ENCODE assay signal across 26 cellular contexts in genomic region chr21:41216486-41216885, GRCh38. TPM values are rescaled to one million over a fixed set of nuclear protein-coding genes. Genes with fewer than 3 reads are reported as not detected.
A peak's percentile ranks its signal among the peaks of the same experiment; 100 is the strongest.
DNase-seq lines count a peak whose midpoint lies in the region; ATAC-seq and TF ChIP-seq lines count a peak whose summit lies in the region.
"Had no signal": no experiment of that assay in that cellular context is flagged by ENCODE, and none has a peak within 500 bp of the region (broad histone marks: within the 10 kb centered on the region; RNA-seq: fewer than 3 reads in every experiment).

No MANE protein-coding gene starts in this region.

- H3K36me3 ChIP-seq in IMR-90 (ENCODE audit: control insufficient read depth, insufficient read depth, low read length) (no peaks in the 10 kb centered on the region), suprapubic skin (no peaks in the 10 kb centered on the region)
- H3K36me3 ChIP-seq: adrenal gland, BLaER1, brain microvascular endothelial cell, SJCRH30 had no signal

- H4K20me1 ChIP-seq in IMR-90 (ENCODE audit: insufficient read depth, low read length), result no peaks in the 10 kb centered on the region
- H4K20me1 ChIP-seq: BLaER1 had no signal

- no peak for ATAC-seq in IMR-90 (ENCODE audit: low read depth)
- no peak for ATAC-seq in WTC11
- no peak for ATAC-seq in HG03460 (IDR thresholded peaks at IDR 0.05; ENCODE audit: unreplicated experiment)
- no peak for ATAC-seq in HG03521 (IDR thresholded peaks at IDR 0.05; ENCODE audit: unreplicated experiment)
- ATAC-seq: activated CD4-positive, alpha-beta T cell treated with anti-CD3 and anti-CD28 coated beads for 36 hours; activated CD8-positive, alpha-beta T cell treated with anti-CD3 and anti-CD28 coated beads for 36 hours; stimulated activated memory B cell treated with anti-CD40 and anti-IgM and Interleukin-4, amounts not matched to agents 10 μg/mL and 1 μg/mL and 100 μg/mL, for 72 hours had no signal

- H3K4me1 ChIP-seq in IMR-90 (ENCODE audit: control insufficient read depth, insufficient read depth, low read length) (peaks cover 9% of the 10 kb centered on the region), suprapubic skin (peaks cover 12% of the 10 kb centered on the region)
- H3K4me1 ChIP-seq: adrenal gland, SJCRH30, testis had no signal

- no peak overlapping the region for H3K14ac ChIP-seq in IMR-90 (replicated peaks; ENCODE audit: low read depth, low read length)

- dilution Hi-C loops in IMR-90 (cut with HindIII; ENCODE audit: low sequenced_read_pairs, unreplicated experiment), result no loop called here

- H3K9me3 Mint-ChIP-seq in WTC11, result no peaks in the 10 kb centered on the region
- H3K9me3 Mint-ChIP-seq: activated CD8-positive, alpha-beta T cell treated with anti-CD3 and anti-CD28 coated beads for 36 hours; activated naive CD4-positive, alpha-beta T cell treated with anti-CD3 and anti-CD28 coated beads, Interleukin-2, amount 10 ng/mL, durations not matched to agents 7 days and 5 days; H9; stimulated activated memory B cell treated with anti-CD40 and anti-IgM and Interleukin-4, amounts not matched to agents 10 μg/mL and 1 μg/mL and 100 μg/mL, for 72 hours had no signal

- no peak overlapping the region for H3K4ac ChIP-seq in IMR-90 (ENCODE audit: low read depth, low read length)

- no peaks in the 10 kb centered on the region for H3K9me3 ChIP-seq in IMR-90 (ENCODE audit: control insufficient read depth, insufficient read depth, low read length)
- no peaks in the 10 kb centered on the region for H3K9me3 ChIP-seq in suprapubic skin
- H3K9me3 ChIP-seq: adrenal gland, BLaER1, SJCRH30, testis had no signal

- H2AFZ ChIP-seq in IMR-90 (replicated peaks; ENCODE audit: low read length, poor library complexity), result no peak overlapping the region

- CTCF ChIA-PET in IMR-90 (lab: Yijun Ruan, JAX) (no interaction called here), WTC11 (lab: Charles Lee) (no interaction called here)

- H3K27ac ChIP-seq in IMR-90 (ENCODE audit: insufficient read depth, low read length), result no peak overlapping the region
- H3K27ac ChIP-seq in suprapubic skin, result peak overlapping the region; percentile 29
- H3K27ac ChIP-seq: adrenal gland, BLaER1, brain microvascular endothelial cell, epithelial cell of prostate, SJCRH30, testis had no signal

- 0 out of 2 replicates have a peak, but pooled peaks cover 8% of the 10 kb centered on the region for H3K4me1 Mint-ChIP-seq in WTC11
- H3K4me1 Mint-ChIP-seq: activated CD4-positive, alpha-beta T cell treated with anti-CD3 and anti-CD28 coated beads for 36 hours; activated naive CD4-positive, alpha-beta T cell treated with anti-CD3 and anti-CD28 coated beads, Interleukin-2, amount 10 ng/mL, durations not matched to agents 7 days and 5 days had no signal

- H2BK120ac ChIP-seq in IMR-90 (ENCODE audit: low read depth, low read length), result no peak overlapping the region

- no peak overlapping the region for H4K91ac ChIP-seq in IMR-90 (ENCODE audit: insufficient read depth, low read depth, low read length)

- no peak for TF ChIP-seq CTCF in IMR-90 (conservative IDR thresholded peaks at IDR 0.05; ENCODE audit: low read depth, low read length)
- TF ChIP-seq CTCF in WTC11 (IDR thresholded peaks at IDR 0.05), result no peak
- TF ChIP-seq CTCF in suprapubic skin (IDR thresholded peaks at IDR 0.05), result no peak

- H3K56ac ChIP-seq in IMR-90 (ENCODE audit: extremely low read depth, insufficient read depth, low read length), result no peak overlapping the region

- H4K8ac ChIP-seq in IMR-90 (ENCODE audit: low read depth in 2 of 2, low read length in 2 of 2), result no peak overlapping the region

- H2AK9ac ChIP-seq in IMR-90 (replicated peaks; ENCODE audit: low read depth, low read length, poor library complexity), result no peak overlapping the region

- H3K9ac ChIP-seq in IMR-90 (ENCODE audit: low read depth, low read length), result no peak overlapping the region
- H3K9ac ChIP-seq: BLaER1 had no signal

- no peak for TF ChIP-seq RAD21 in IMR-90 (IDR thresholded peaks at IDR 0.05; ENCODE audit: low read length)

- H3K4me3 ChIP-seq in IMR-90 (ENCODE audit: insufficient read depth, low read depth, low read length) (no peak overlapping the region), suprapubic skin (no peak overlapping the region)
- H3K4me3 ChIP-seq: adrenal gland, BLaER1, SJCRH30, testis had no signal

- no peak overlapping the region for H3K23ac ChIP-seq in IMR-90 (ENCODE audit: low read depth, low read length)

- peaks cover 2% of the 10 kb centered on the region; the same call in 1 of the 2 replicates for H3K9me1 ChIP-seq in IMR-90 (ENCODE audit: insufficient read depth, low read length)

- H2AK5ac ChIP-seq in IMR-90 (ENCODE audit: low read depth, low read length), result no peak overlapping the region

- no peak for DNase-seq in IMR-90
- DNase-seq in WTC11 (ENCODE audit: low spot score), result no peak
- DNase-seq in kidney tubule cell (ENCODE audit: low spot score), result peak; percentile 14
- DNase-seq in suprapubic skin (ENCODE audit: low spot score in 2 of 2), result no peak
- DNase-seq in erythroblast (lab: John Stamatoyannopoulos, UW), result no peak
- DNase-seq: activated CD4-positive, alpha-beta T cell treated with anti-CD3 and anti-CD28 coated beads for 36 hours; activated CD8-positive, alpha-beta T cell treated with anti-CD3 and anti-CD28 coated beads for 36 hours; activated naive CD4-positive, alpha-beta T cell treated with anti-CD3 and anti-CD28 coated beads, Interleukin-2, amount 10 ng/mL, durations not matched to agents 7 days and 5 days; adrenal gland; brain microvascular endothelial cell; DMS153; glutamatergic neuron; H9; NCI-H146; NCI-H2107; NCI-H748 treated with DMSO at 0.1 percent for 48 hours; SJCRH30; SW 1271; T-helper 9 cell; testis had no signal

- no peaks in the 10 kb centered on the region; the same call in 1 of the 2 replicates for H3K36me3 Mint-ChIP-seq in WTC11
- H3K36me3 Mint-ChIP-seq: activated naive CD4-positive, alpha-beta T cell treated with anti-CD3 and anti-CD28 coated beads, Interleukin-2, amount 10 ng/mL, durations not matched to agents 7 days and 5 days had no signal

- H3K4me3 Mint-ChIP-seq in WTC11, result no peak overlapping the region
- H3K4me3 Mint-ChIP-seq: activated CD4-positive, alpha-beta T cell treated with anti-CD3 and anti-CD28 coated beads for 36 hours; activated CD8-positive, alpha-beta T cell treated with anti-CD3 and anti-CD28 coated beads for 36 hours; activated naive CD4-positive, alpha-beta T cell treated with anti-CD3 and anti-CD28 coated beads, Interleukin-2, amount 10 ng/mL, durations not matched to agents 7 days and 5 days; H9; stimulated activated memory B cell treated with anti-CD40 and anti-IgM and Interleukin-4, amounts not matched to agents 10 μg/mL and 1 μg/mL and 100 μg/mL, for 72 hours had no signal

- H3K79me1 ChIP-seq in IMR-90 (ENCODE audit: low read depth in 1 of 2, low read length in 2 of 2), result no peaks in the 10 kb centered on the region

- no peak overlapping the region for H3K4me2 ChIP-seq in IMR-90 (ENCODE audit: low read depth, low read length)

- no peaks in the 10 kb centered on the region for H3K27me3 ChIP-seq in IMR-90 (ENCODE audit: control insufficient read depth, insufficient read depth, low read length)
- no peaks in the 10 kb centered on the region for H3K27me3 ChIP-seq in suprapubic skin
- H3K27me3 ChIP-seq: adrenal gland, BLaER1, brain microvascular endothelial cell, SJCRH30, testis had no signal

- TF ChIP-seq POLR2A in IMR-90 (IDR thresholded peaks at IDR 0.05; ENCODE audit: low read depth, low read length) (no peak), suprapubic skin (IDR thresholded peaks at IDR 0.05) (no peak), erythroblast (IDR thresholded peaks at IDR 0.05; ENCODE audit: low read length) (no peak)

- no peak overlapping the region for H2BK20ac ChIP-seq in IMR-90 (ENCODE audit: low read depth, low read length)

- H3K18ac ChIP-seq in IMR-90 (ENCODE audit: low read depth, low read length), result no peak overlapping the region

- H3K27ac Mint-ChIP-seq in WTC11, result peak overlapping the region; percentile 57; the same call in 1 of the 2 replicates
- H3K27ac Mint-ChIP-seq: activated CD4-positive, alpha-beta T cell treated with anti-CD3 and anti-CD28 coated beads for 36 hours; activated CD8-positive, alpha-beta T cell treated with anti-CD3 and anti-CD28 coated beads for 36 hours; activated naive CD4-positive, alpha-beta T cell treated with anti-CD3 and anti-CD28 coated beads, Interleukin-2, amount 10 ng/mL, durations not matched to agents 7 days and 5 days; stimulated activated memory B cell treated with anti-CD40 and anti-IgM and Interleukin-4, amounts not matched to agents 10 μg/mL and 1 μg/mL and 100 μg/mL, for 72 hours had no signal

- in situ Hi-C loops in IMR-90 (cut with MboI; ENCODE audit: low sequenced_read_pairs), result no loop called here

- H2BK5ac ChIP-seq in IMR-90 (ENCODE audit: low read depth, low read length, poor library complexity, severe bottlenecking), result peak overlapping the region; percentile 6

- BruUV-seq in IMR-90 (replicated peaks; lab: Mats Ljungman, UMichigan), result no TSS peak

- intact Hi-C loops in IMR-90 (cut with micrococcal nuclease), result no loop called here

- H2BK15ac ChIP-seq in IMR-90 (ENCODE audit: low read depth, low read length), result no peak overlapping the region

- WGBS in IMR-90 (ENCODE audit: extremely low coverage in 2 of 2, insufficient read length in 1 of 2), 2 experiments, result 98% methylated on average over 8 of the region's 17 CpGs; no CpG with 5 or more reads in 1 of the 2 experiments
- 66% methylated on average over 17 of the region's 17 CpGs for WGBS in suprapubic skin

- H4K5ac ChIP-seq in IMR-90 (ENCODE audit: low read depth, low read length), result no peak overlapping the region

- no peak for TF ChIP-seq EP300 in suprapubic skin (IDR thresholded peaks at IDR 0.05)

- H3K27me3 Mint-ChIP-seq in WTC11 (ENCODE audit: low read depth), result no peaks in the 10 kb centered on the region
- H3K27me3 Mint-ChIP-seq: stimulated activated memory B cell treated with anti-CD40 and anti-IgM and Interleukin-4, amounts not matched to agents 10 μg/mL and 1 μg/mL and 100 μg/mL, for 72 hours had no signal

- POLR2A ChIA-PET in IMR-90 (lab: Charles Lee; ENCODE audit: unreplicated experiment), result no interaction called here
- POLR2A ChIA-PET in WTC11 (lab: Charles Lee), result no interaction called here

TF ChIP-seq in IMR-90, 13 proteins besides CTCF, POLR2A, EP300 and RAD21 (continues in another document):
- no peak for TF ChIP-seq SMC3 (IDR thresholded peaks at IDR 0.05; ENCODE audit: low read depth, low read length)
- TF ChIP-seq RFX5 (IDR thresholded peaks at IDR 0.05; ENCODE audit: low read depth, low read length), result no peak
- TF ChIP-seq MXI1 (IDR thresholded peaks at IDR 0.05; ENCODE audit: borderline replicate concordance, low read depth, low read length), result no peak

TF ChIP-seq in WTC11, 78 proteins besides CTCF, POLR2A, EP300 and RAD21 (continues in another document):
- no peak for TF ChIP-seq NFE2L1 (CRISPR knock-in tag; IDR thresholded peaks at IDR 0.05)
- no peak for TF ChIP-seq ZNF416 (CRISPR knock-in tag; IDR thresholded peaks at IDR 0.05)
- no peak for TF ChIP-seq CREB1 (CRISPR knock-in tag; IDR thresholded peaks at IDR 0.05)

RNA-seq across cellular contexts. Expression of gene BACE2, which starts 48.5 kb away (rescaled TPM):
- total RNA-seq in IMR-90 (2012; rRNA removed), result 17.0 and 18.1 TPM in 2 replicates
- 29.2 and 35.5 TPM in 2 replicates for polyA plus RNA-seq in IMR-90 (2012; rRNA removed)
- 28.7 and 31.6 TPM in 2 replicates for polyA plus RNA-seq in IMR-90 (2012; cell fraction: cytosol; rRNA removed)
- 16.1 and 20.0 TPM in 2 replicates for polyA plus RNA-seq in IMR-90 (2012; cell fraction: nucleus; rRNA removed; ENCODE audit: low replicate concordance)
- 9.8 to 11.8 TPM (median 11.1 TPM) in 3 replicates for total RNA-seq in WTC11 (2021)
- 10 to 100 TPM; 23.9 to 59.4 (median 36.6) TPM for total RNA-seq in suprapubic skin
- total RNA-seq: G401, SJCRH30 had no signal
